In genomic region chr6:127494240-127494767, GRCh38 we compare ENCODE assay signal across 16 cellular contexts.
"Had no signal": no experiment of that assay in that cellular context is flagged by ENCODE, and none has a peak within 500 bp of the region (broad histone marks: within the 10 kb centered on the region; RNA-seq: fewer than 3 reads in every experiment).

No MANE protein-coding gene starts in this region.

- H3K27ac Mint-ChIP-seq: dendritic cell treated with granulocyte-macrophage colony-stimulating factor and Interleukin-4, amounts not matched to agents 40 ng/mL and 50 ng/mL, for 4 days; effector memory CD8-positive, alpha-beta T cell; memory B cell; mesothelial cell of epicardium; natural killer cell had no signal

- H3K4me1 Mint-ChIP-seq: memory B cell, mesothelial cell of epicardium, neural crest cell had no signal

- H3K9me3 Mint-ChIP-seq: dendritic cell treated with granulocyte-macrophage colony-stimulating factor and Interleukin-4, amounts not matched to agents 40 ng/mL and 50 ng/mL, for 4 days; effector memory CD8-positive, alpha-beta T cell; memory B cell; natural killer cell had no signal

- H3K36me3 Mint-ChIP-seq: mesothelial cell of epicardium, natural killer cell had no signal

- H3K4me3 Mint-ChIP-seq: dendritic cell treated with granulocyte-macrophage colony-stimulating factor and Interleukin-4, amounts not matched to agents 40 ng/mL and 50 ng/mL, for 4 days; effector memory CD8-positive, alpha-beta T cell; memory B cell; mesothelial cell of epicardium; natural killer cell; neural crest cell had no signal

- ATAC-seq: effector memory CD8-positive, alpha-beta T cell; gastroesophageal sphincter; left cardiac atrium; lower lobe of right lung; natural killer cell had no signal

- DNase-seq: effector memory CD8-positive, alpha-beta T cell; kidney; left cardiac atrium; left ventricle myocardium inferior; lower lobe of right lung; natural killer cell; sigmoid colon; stimulated activated naive CD4-positive, alpha-beta T cell; stomach; substantia nigra; trophoblast cell had no signal
